In genomic region chr11:13114566-13115465, GRCh38 we compare ENCODE assay signal across 8 cellular contexts.
DNase-seq lines count a peak whose midpoint lies in the region; ATAC-seq and TF ChIP-seq lines count a peak whose summit lies in the region.

No MANE protein-coding gene starts in this region.

- intact Hi-C loops in right lobe of liver (cut with DNase I) = no loop called here

- peak; percentile 47 for DNase-seq in Daoy (ENCODE audit: low read depth)
- peak; percentile 18 for DNase-seq in OCI-M1 (lab: John Stamatoyannopoulos, UW)
- no peak for DNase-seq in right lobe of liver
- no peak for DNase-seq in dedifferentiated amniotic fluid mesenchymal stem cell (ENCODE audit: extremely low spot score)
- no peak for DNase-seq in AML-193 (lab: John Stamatoyannopoulos, UW)
- no peak for DNase-seq in glomerular visceral epithelial cell (ENCODE audit: extremely low spot score)

- 69% methylated on average over 6 of the region's 6 CpGs for WGBS in HUES64
- WGBS in right lobe of liver (ENCODE audit: insufficient coverage, low coverage, low lambda C conversion rate, missing lambda C conversion rate) = 68% methylated on average over 3 of the region's 6 CpGs

- no peaks in the 10 kb centered on the region for H3K36me3 ChIP-seq in HUES64 (ENCODE audit: insufficient read depth, low read length)
- no peaks in the 10 kb centered on the region for H3K36me3 ChIP-seq in right lobe of liver

- H3K9me3 ChIP-seq in HUES64 (ENCODE audit: insufficient read depth, low read depth, low read length) = no peaks in the 10 kb centered on the region
- no peaks in the 10 kb centered on the region for H3K9me3 ChIP-seq in right lobe of liver

- no peak for TF ChIP-seq POLR2A in right lobe of liver (IDR thresholded peaks at IDR 0.05)

- H3K4me3 ChIP-seq in HUES64 (ENCODE audit: low read length) (no peak overlapping the region), right lobe of liver (no peak overlapping the region)

- no peaks in the 10 kb centered on the region for H3K27me3 ChIP-seq in HUES64 (ENCODE audit: insufficient read depth, low read length)
- no peaks in the 10 kb centered on the region for H3K27me3 ChIP-seq in right lobe of liver

- H3K27ac ChIP-seq in HUES64 (ENCODE audit: low read depth, low read length) (peak overlapping the region; percentile 68), right lobe of liver (no peak overlapping the region)

- peak in 1 of 4 donors; percentile 23 for TF ChIP-seq CTCF in right lobe of liver (IDR thresholded peaks at IDR 0.05)

- no peak overlapping the region; the same call in 1 of the 2 replicates for H3K9ac ChIP-seq in HUES64 (ENCODE audit: low read depth, low read length)

- ATAC-seq in right lobe of liver = peak; percentile 29 to 56 (median 40)
- ATAC-seq in HG02973 (IDR thresholded peaks at IDR 0.05; ENCODE audit: unreplicated experiment) = no peak

- peaks cover 28% of the 10 kb centered on the region for H3K4me1 ChIP-seq in HUES64 (ENCODE audit: insufficient read depth, low read length)
- no peaks in the 10 kb centered on the region for H3K4me1 ChIP-seq in right lobe of liver

Comparison
In these comparisons a context has a peak if more than half of its experiments do, and no peak if none do; other contexts are left out.
1. DNase-seq: peak in Daoy (single experiment) and OCI-M1 (single experiment); none in right lobe of liver (0 of 3), dedifferentiated amniotic fluid mesenchymal stem cell (single experiment), AML-193 (0 of 2) and glomerular visceral epithelial cell (single experiment).